In genomic region chr4:6578221-6578620, GRCh38 we compare ENCODE assay signal across 26 cellular contexts.
"Had no signal": no experiment of that assay in that cellular context is flagged by ENCODE, and none has a peak within 500 bp of the region (broad histone marks: within the 10 kb centered on the region; RNA-seq: fewer than 3 reads in every experiment).

No MANE protein-coding gene starts in this region.

- H3K27me3 ChIP-seq: dorsolateral prefrontal cortex, esophagus muscularis mucosa, foreskin keratinocyte, gastroesophageal sphincter, heart left ventricle had no signal

- ATAC-seq: foreskin keratinocyte, gastroesophageal sphincter, heart left ventricle, left cardiac atrium, left lobe of liver, left ventricle myocardium superior, lower lobe of right lung, mucosa of descending colon had no signal

- H3K27ac ChIP-seq: coronary artery, dorsolateral prefrontal cortex, esophagus muscularis mucosa, foreskin keratinocyte, gastroesophageal sphincter, heart left ventricle, hepatocyte, lower lobe of right lung had no signal

- H3K4me2 ChIP-seq: hepatocyte had no signal

- DNase-seq: dermis blood vessel endothelial cell; dorsolateral prefrontal cortex; effector CD4-positive, alpha-beta T cell; effector memory CD4-positive, alpha-beta T cell; foreskin keratinocyte; heart left ventricle; hypothalamus; immature natural killer cell; islet precursor cell; kidney; kidney glomerular epithelial cell; left cardiac atrium; left ventricle myocardium superior; lower lobe of right lung; mesenchymal stem cell; naive B cell had no signal

- H3K4me3 ChIP-seq: coronary artery, dorsolateral prefrontal cortex, esophagus muscularis mucosa, gastroesophageal sphincter, heart left ventricle, hepatocyte, lower lobe of right lung, mucosa of descending colon had no signal

- FAIRE-seq: colon, endothelial cell of umbilical vein, frontal cortex, kidney had no signal

- H2AFZ ChIP-seq: hepatocyte had no signal

- H3K9me3 Mint-ChIP-seq: immature natural killer cell had no signal

- H3K9me3 ChIP-seq: lower lobe of right lung, mucosa of descending colon had no signal

- H3K27ac Mint-ChIP-seq: mesothelial cell of epicardium had no signal

- H3K27me3 Mint-ChIP-seq: naive B cell had no signal

- H3K4me1 ChIP-seq: foreskin keratinocyte had no signal

- H3K4me3 Mint-ChIP-seq: immature natural killer cell, mesothelial cell of epicardium had no signal
